Comparison of ENCODE assay signal across 9 cellular contexts in the genomic region with DNA sequence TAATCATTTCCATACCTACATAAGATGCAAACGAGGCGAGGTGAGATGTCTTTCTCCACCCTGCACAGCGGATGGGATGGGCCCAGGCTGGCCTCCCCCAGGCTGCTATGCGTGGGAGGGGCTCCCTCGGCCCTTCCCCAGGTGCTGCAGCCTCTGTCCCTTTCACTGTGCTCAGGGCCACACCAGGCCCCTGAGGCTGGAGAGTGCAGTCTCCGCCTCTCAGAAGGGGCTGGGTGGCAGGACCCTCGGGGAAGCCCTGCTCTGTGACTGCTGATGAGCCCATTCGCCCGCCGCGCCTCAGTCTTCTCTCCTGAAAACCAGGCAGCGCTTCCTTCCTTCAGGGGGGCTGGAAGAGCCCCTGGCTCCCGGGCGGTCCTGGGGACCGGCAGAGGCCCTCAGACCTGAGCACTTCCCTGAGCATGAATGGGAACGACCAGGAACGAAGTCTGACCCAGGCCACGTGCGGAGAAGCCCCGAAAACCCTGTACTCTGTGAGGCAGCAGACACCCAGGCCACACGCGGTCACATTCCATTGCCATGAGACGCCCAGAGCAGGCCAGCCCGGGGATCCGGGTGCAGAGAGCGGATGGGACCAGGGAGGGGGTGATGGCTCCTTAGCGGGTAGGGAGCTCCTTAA. TPM values are rescaled to one million over a fixed set of nuclear protein-coding genes. Genes with fewer than 3 reads are reported as not detected.
DNase-seq lines count a peak whose midpoint lies in the region; ATAC-seq, FAIRE-seq and TF ChIP-seq lines count a peak whose summit lies in the region.
"Had no signal": no experiment of that assay in that cellular context is flagged by ENCODE, and none has a peak within 500 bp of the region (broad histone marks: within the 10 kb centered on the region; RNA-seq: fewer than 3 reads in every experiment).

No MANE protein-coding gene starts in this region.

- H3K9me3 ChIP-seq in HCT116 (ENCODE audit: control insufficient read depth in 1 of 2, insufficient read depth in 1 of 2, low read depth in 1 of 2, low read length in 2 of 2), result no peaks in the 10 kb centered on the region
- no peaks in the 10 kb centered on the region for H3K9me3 ChIP-seq in K562 (replicated peaks; ENCODE audit: control insufficient read depth, insufficient read depth, low read depth, low read length)
- no peaks in the 10 kb centered on the region for H3K9me3 ChIP-seq in iPS-20b (ENCODE audit: insufficient read depth, low read depth, low read length)

- TF ChIP-seq POLR2A in HCT116 (IDR thresholded peaks at IDR 0.05; ENCODE audit: borderline replicate concordance, extremely low read depth, insufficient read depth, insufficient read length) (no peak), K562 (conservative IDR thresholded peaks at IDR 0.05) (no peak)

- peak overlapping the region; percentile 83 for H3K27ac ChIP-seq in HCT116 (ENCODE audit: low read depth, low read length)
- H3K27ac ChIP-seq in K562 (ENCODE audit: extremely low read depth, low read depth, low read length), result no peak overlapping the region
- H3K27ac ChIP-seq in iPS-20b (ENCODE audit: low read length), result peak overlapping the region; percentile 60
- peak overlapping the region in 17 of 21 experiments; percentile 4 to 83 (median 48) for H3K27ac ChIP-seq in skin epidermis

- DNase-seq in HCT116 (ENCODE audit: low read depth, low spot score) (peak; percentile 57), K562 (ENCODE audit: extremely low read depth in 1 of 4, low spot score in 3 of 4) (peak in 2 of 4 experiments; percentile 67 to 72), activated gamma-delta T cell treated with Interleukin-2 at 50 U/mL for 16 hours (no peak), NCI-H774 (lab: John Stamatoyannopoulos, UW) (no peak)
- no peak for DNase-seq in stimulated activated CD8-positive, alpha-beta memory T cell treated with anti-CD3 and anti-CD28 coated beads, Interleukin-4, amount 100 ng/mL, for 48 hours
- DNase-seq: activated CD4-positive, alpha-beta T cell treated with anti-CD3 and anti-CD28 coated beads for 48 hours had no signal

- no peaks in the 10 kb centered on the region for H3K36me3 ChIP-seq in HCT116 (ENCODE audit: control insufficient read depth in 1 of 2, insufficient read depth in 2 of 2, low read length in 2 of 2)
- no peaks in the 10 kb centered on the region for H3K36me3 ChIP-seq in K562 (ENCODE audit: control insufficient read depth, insufficient read depth, low read length)
- H3K36me3 ChIP-seq in iPS-20b (ENCODE audit: insufficient read depth, low read depth, low read length), result no peaks in the 10 kb centered on the region

- TF ChIP-seq RAD21 in HCT116 (IDR thresholded peaks at IDR 0.05; ENCODE audit: low read depth) (no peak), K562 (CRISPR knock-in tag; conservative IDR thresholded peaks at IDR 0.05 in 1 of 2, IDR thresholded peaks at IDR 0.05 in 1 of 2) (no peak)

- no peaks in the 10 kb centered on the region for H3K9me1 ChIP-seq in K562 (ENCODE audit: control insufficient read depth, insufficient read depth, low read length)

- no peaks in the 10 kb centered on the region for H3K9me2 ChIP-seq in HCT116 (ENCODE audit: insufficient read depth)

- H3K27me3 ChIP-seq in HCT116 (ENCODE audit: insufficient read depth, low read length) (no peaks in the 10 kb centered on the region), K562 (ENCODE audit: control insufficient read depth in 2 of 2, insufficient read depth in 2 of 2, low read length in 2 of 2) (peaks cover 0 to 26% of the 10 kb centered on the region in 2 experiments; a peak in 3 of 5 replicates), iPS-20b (ENCODE audit: insufficient read depth, low read length) (no peaks in the 10 kb centered on the region)

- CTCF ChIA-PET in HCT116 (lab: Charles Lee) (no interaction called here), K562 (lab: Yijun Ruan, JAX; ENCODE audit: low intra/inter-chr PET ratio) (no interaction called here)

- BruUV-seq in HCT116 (replicated peaks; lab: Mats Ljungman, UMichigan) (no TSS peak), K562 (replicated peaks; lab: Mats Ljungman, UMichigan) (no TSS peak)

- no peak for FAIRE-seq in K562 (lab: Jason Lieb, UNC)

- no peaks in the 10 kb centered on the region for H4K20me1 ChIP-seq in HCT116 (ENCODE audit: insufficient read depth)
- H4K20me1 ChIP-seq in K562 (replicated peaks; ENCODE audit: control insufficient read depth, insufficient read depth, low read length), result 0 out of 2 replicates have a peak, but pooled peaks cover 3% of the 10 kb centered on the region

- H3K4me3 ChIP-seq in HCT116 (replicated peaks in 1 of 2; ENCODE audit: low read depth in 1 of 2, low read length in 2 of 2), result peak overlapping the region; percentile 6 to 40; a peak in 3 of 4 replicates
- H3K4me3 ChIP-seq in K562, result no peak overlapping the region
- H3K4me3 ChIP-seq in iPS-20b (ENCODE audit: low read length), result no peak overlapping the region
- no peak overlapping the region for H3K4me3 ChIP-seq in skin epidermis

- POLR2A ChIA-PET in HCT116 (lab: Charles Lee), result interaction anchor here (0.7 to 1.5 kb wide), 2 partner anchors 10 to 50 kb away, joined by 3 to 9 read pairs; no protein-coding TSS in a partner anchor
- POLR2A ChIA-PET in K562 (lab: Yijun Ruan, JAX), result no interaction called here

- intact Hi-C loops in HCT116 (cut with micrococcal nuclease) (no loop called here), K562 (cut with micrococcal nuclease) (no loop called here)

- 42% methylated on average over 21 of the region's 27 CpGs for WGBS in K562 (ENCODE audit: insufficient coverage, low coverage, missing lambda C conversion rate)

- H3K4me1 ChIP-seq in HCT116 (ENCODE audit: control insufficient read depth in 1 of 2, insufficient read depth in 2 of 2, low read length in 2 of 2), result peaks cover 16 to 44% of the 10 kb centered on the region in 2 experiments
- H3K4me1 ChIP-seq in K562 (replicated peaks in 1 of 2; ENCODE audit: control insufficient read depth in 2 of 2, insufficient read depth in 2 of 2, low read length in 2 of 2), result peaks cover 14 to 85% of the 10 kb centered on the region in 2 experiments; a peak in 4 of 5 replicates
- H3K4me1 ChIP-seq in iPS-20b (ENCODE audit: insufficient read depth, low read length), result peaks cover 21% of the 10 kb centered on the region; the same call in 1 of the 2 replicates

- peak overlapping the region; percentile 70 for H2AFZ ChIP-seq in HCT116 (ENCODE audit: low read depth, low read length, poor library complexity, severe bottlenecking)
- H2AFZ ChIP-seq in K562 (ENCODE audit: low read depth, low read length), result peak overlapping the region; percentile 71

- H3K9ac ChIP-seq in HCT116 (ENCODE audit: low read length), result peak overlapping the region; percentile 68
- 0 out of 4 replicates have a peak overlapping the region, but pooled peaks of 1 of the 2 experiments have one; percentile 32 for H3K9ac ChIP-seq in K562 (ENCODE audit: insufficient read depth in 1 of 2, low read depth in 2 of 2, low read length in 2 of 2)
- peak overlapping the region; percentile 42; the same call in 1 of the 2 replicates for H3K9ac ChIP-seq in iPS-20b (ENCODE audit: low read depth, low read length)

- H3K4me2 ChIP-seq in HCT116 (ENCODE audit: low read length) (peak overlapping the region; percentile 72), K562 (ENCODE audit: insufficient read depth, low read length) (no peak overlapping the region)

- ATAC-seq in HCT116 (peak; percentile 93), K562 (peak; percentile 46), GM18502 (IDR thresholded peaks at IDR 0.05; ENCODE audit: poor library complexity, unreplicated experiment) (no peak)

- TF ChIP-seq CTCF in HCT116 (IDR thresholded peaks at IDR 0.05 in 2 of 3, conservative IDR thresholded peaks at IDR 0.05 in 1 of 3; ENCODE audit: borderline replicate concordance in 1 of 3, insufficient read depth in 1 of 3, low read depth in 2 of 3, low read length in 2 of 3) (no peak), K562 (IDR thresholded peaks at IDR 0.05 in 2 of 3, conservative IDR thresholded peaks at IDR 0.05 in 1 of 3; ENCODE audit: insufficient read depth in 2 of 3, low read depth in 1 of 3, low read length in 3 of 3) (no peak)

- in situ Hi-C loops in K562 (cut with MboI), result no loop called here

- no peak for TF ChIP-seq EP300 in K562 (IDR thresholded peaks at IDR 0.05; ENCODE audit: low read length)

- RAD21 ChIA-PET in HCT116 (lab: Charles Lee; ENCODE audit: low non-redundant PET in 1 of 2, low total read pairs in 2 of 2, uncharacterized antibody in 2 of 2, unreplicated experiment in 2 of 2), result interaction anchor here in 1 of 2 experiments (0.6 kb wide), 1 partner anchor 10 kb away, joined by 5 read pairs; no protein-coding TSS in a partner anchor

- H3K79me2 ChIP-seq in HCT116 (ENCODE audit: insufficient read depth, low read length), result no peaks in the 10 kb centered on the region
- H3K79me2 ChIP-seq in K562 (ENCODE audit: control insufficient read depth, insufficient read depth, low read length), result no peaks in the 10 kb centered on the region

TF ChIP-seq in HCT116, 20 proteins besides CTCF, POLR2A, EP300 and RAD21:
- TF ChIP-seq POLR2AphosphoS5 (IDR thresholded peaks at IDR 0.05; ENCODE audit: low read depth, low read length) (no peak; the same call in none of the 2 replicates), ZFX (IDR thresholded peaks at IDR 0.05) (peak; percentile 41; the same call in 1 of the 2 replicates)
TF ChIP-seq in HCT116: peak in this region for 1.

TF ChIP-seq in K562, 482 proteins besides CTCF, POLR2A, EP300 and RAD21 (continues in another document):
- TF ChIP-seq ZFPM2 (CRISPR knock-in tag; IDR thresholded peaks at IDR 0.05), result no peak

RNA-seq across cellular contexts. Expression of gene NOTCH1, which starts 21.9 kb away (rescaled TPM):
- total RNA-seq in HCT116 (2021; ENCODE audit: unreplicated experiment), result 36.2 TPM
- polyA plus RNA-seq in HCT116 (2012), result 14.8 and 21.3 TPM in 2 replicates
- 19.9 and 65.7 TPM in 2 replicates for total RNA-seq in K562 (2011; cell fraction: chromatin; rRNA removed; ENCODE audit: low replicate concordance)
- total RNA-seq in K562 (2011; cell fraction: nucleolus; rRNA removed), result 52.4 and 65.7 TPM in 2 replicates
- 25.2 and 35.0 TPM in 2 replicates for total RNA-seq in K562 (2011; cell fraction: nucleoplasm; rRNA removed)
- 7.1 and 12.0 TPM in 2 replicates for total RNA-seq in K562 (2014; rRNA removed)
- 0.69 and 0.73 TPM in 2 replicates for total RNA-seq in K562 (2014; rRNA removed; fragmentation: Illumina TruSeq; extraction: Trizol)
- total RNA-seq in K562 (2015; rRNA removed; fragmentation: Illumina TruSeq; extraction: Trizol), result 2.3 and 2.8 TPM in 2 replicates
- total RNA-seq in K562 (2021), result 26.7 and 31.4 TPM in 2 replicates
- polyA plus RNA-seq in K562 (2011; rRNA removed), result 1.2 and 2.2 TPM in 2 replicates
- 2.9 and 4.9 TPM in 2 replicates for polyA plus RNA-seq in K562 (2011; cell fraction: cytosol; rRNA removed)
- 13.3 and 22.9 TPM in 2 replicates for polyA plus RNA-seq in K562 (2011; cell fraction: nucleus; rRNA removed)
- polyA plus RNA-seq in K562 (2012), result 10.2 and 14.1 TPM in 2 replicates
- polyA plus RNA-seq in K562 (2014; fragmentation: Illumina TruSeq; extraction: Trizol), result 2.6 and 6.3 TPM in 2 replicates
- polyA plus RNA-seq in K562 (2014; fragmentation: Nextera tagmentation; extraction: Ambion mirVana), result under 1 TPM; 0.03 to 0.04 TPM
- polyA plus RNA-seq in K562 (2014; rRNA removed), result 8.2 and 8.6 TPM in 2 replicates
- polyA minus RNA-seq in K562 (2011; rRNA and poly(A)+ RNA removed), result 2.0 and 2.8 TPM in 2 replicates
- 35.0 and 45.4 TPM in 2 replicates for polyA minus RNA-seq in K562 (2011; cell fraction: cytosol; rRNA and poly(A)+ RNA removed)
- polyA minus RNA-seq in K562 (2011; cell fraction: nucleus; rRNA and poly(A)+ RNA removed), result 15.9 and 18.9 TPM in 2 replicates

Comparison
In these comparisons a context has a peak if more than half of its experiments do, and no peak if none do; other contexts are left out.
1. H3K4me3 ChIP-seq: peak in HCT116 (2 of 2); none in K562 (single experiment), iPS-20b (single experiment) and skin epidermis (0 of 7).
2. Of the 22 proteins assayed by ChIP-seq in both K562 and HCT116: peak only in K562: EGR1, FOSL1, MAX and ZBTB33; only in HCT116: none; in both: ZFX; in neither: 15; mixed calls (peak in some experiments, not most) for 2.